In genomic region chr1:202593845-202594244, GRCh38 we compare ENCODE assay signal across 19 cellular contexts.
DNase-seq lines count a peak whose midpoint lies in the region; ATAC-seq and TF ChIP-seq lines count a peak whose summit lies in the region.
"Had no signal": no experiment of that assay in that cellular context is flagged by ENCODE, and none has a peak within 500 bp of the region (broad histone marks: within the 10 kb centered on the region; RNA-seq: fewer than 3 reads in every experiment).

No MANE protein-coding gene starts in this region.

- no TSS peak for BruUV-seq in Caco-2 (replicated peaks; lab: Mats Ljungman, UMichigan)

- no peak for DNase-seq in heart right ventricle
- no peak for DNase-seq in right atrium auricular region (ENCODE audit: low spot score)
- peak; percentile 73 for DNase-seq in astrocyte of the hippocampus (ENCODE audit: low read depth, low spot score)
- peak; percentile 66 for DNase-seq in kidney tubule cell (ENCODE audit: low spot score)
- no peak for DNase-seq in Caco-2
- no peak for DNase-seq in activated effector memory CD4-positive, alpha-beta T cell treated with Interleukin-2 at 50 U/mL for 16 hours
- no peak for DNase-seq in NCI-H345 (lab: John Stamatoyannopoulos, UW)
- DNase-seq in Kasumi-1 (lab: John Stamatoyannopoulos, UW): no peak
- DNase-seq: activated naive CD8-positive, alpha-beta T cell treated with anti-CD3 and anti-CD28 coated beads, Interleukin-2, amount 10 ng/mL, durations not matched to agents 7 days and 5 days; activated T-cell treated with anti-CD3 and anti-CD28 coated beads, Interleukin-2, amount 50 U/mL, for 1 hour; CD4-positive, CD25-positive, alpha-beta regulatory T cell; immature natural killer cell; KBM-7; NCI-H510A; right lobe of liver; testis had no signal

- no peak overlapping the region for H3K27ac Mint-ChIP-seq in Caco-2 (ENCODE audit: unreplicated experiment)
- H3K27ac Mint-ChIP-seq: activated naive CD8-positive, alpha-beta T cell treated with anti-CD3 and anti-CD28 coated beads, Interleukin-2, amount 10 ng/mL, durations not matched to agents 7 days and 5 days; CD4-positive, CD25-positive, alpha-beta regulatory T cell; immature natural killer cell; mesothelial cell of epicardium had no signal

- no peaks in the 10 kb centered on the region for H3K9me3 ChIP-seq in heart right ventricle
- no peaks in the 10 kb centered on the region for H3K9me3 ChIP-seq in right atrium auricular region
- H3K9me3 ChIP-seq in Caco-2: no peaks in the 10 kb centered on the region
- H3K9me3 ChIP-seq: right lobe of liver, testis had no signal

- intact Hi-C loops in heart right ventricle (cut with DNase I): loop anchor here in 7 of 10 donors (10.0 kb wide), 2 partner anchors 89 to 99 kb away; no protein-coding TSS in a partner anchor
- intact Hi-C loops in Caco-2 (cut with micrococcal nuclease; ENCODE audit: unreplicated experiment): no loop called here

- TF ChIP-seq CTCF in heart right ventricle (IDR thresholded peaks at IDR 0.05): no peak
- TF ChIP-seq CTCF in right atrium auricular region (IDR thresholded peaks at IDR 0.05): no peak
- no peak for TF ChIP-seq CTCF in Caco-2 (IDR thresholded peaks at IDR 0.05; ENCODE audit: insufficient read depth in 1 of 2, low read depth in 1 of 2, low read length in 1 of 2, severe bottlenecking in 1 of 2, unreplicated experiment in 1 of 2)

- 67 to 71% methylated on average over 4 of the region's 4 CpGs for WGBS in heart right ventricle, 2 donors

- no peaks in the 10 kb centered on the region for H3K27me3 Mint-ChIP-seq in Caco-2 (ENCODE audit: insufficient read depth, unreplicated experiment)
- H3K27me3 Mint-ChIP-seq: activated naive CD8-positive, alpha-beta T cell treated with anti-CD3 and anti-CD28 coated beads, Interleukin-2, amount 10 ng/mL, durations not matched to agents 7 days and 5 days; CD4-positive, CD25-positive, alpha-beta regulatory T cell; central memory CD8-positive, alpha-beta T cell had no signal

- H3K4me3 ChIP-seq in heart right ventricle: no peak overlapping the region
- H3K4me3 ChIP-seq in right atrium auricular region: no peak overlapping the region
- H3K4me3 ChIP-seq in Caco-2 (ENCODE audit: low read depth, low read length): no peak overlapping the region
- H3K4me3 ChIP-seq: right lobe of liver, SK-N-MC, testis had no signal

- CTCF ChIA-PET in Caco-2 (lab: Charles Lee): no interaction called here

- H3K27me3 ChIP-seq in heart right ventricle (peaks cover 0 to 55% (median 0%) of the 10 kb centered on the region in 7 donors), right atrium auricular region (no peaks in the 10 kb centered on the region), Caco-2 (replicated peaks; ENCODE audit: control insufficient read depth, insufficient read depth, low read length) (no peaks in the 10 kb centered on the region)
- H3K27me3 ChIP-seq: right lobe of liver, testis had no signal

- ATAC-seq in heart right ventricle: no peak
- ATAC-seq: right lobe of liver had no signal

- H3K27ac ChIP-seq in heart right ventricle (peak overlapping the region in 7 of 10 donors; percentile 36 to 96 (median 89)), right atrium auricular region (peak overlapping the region in 1 of 2 donors; percentile 97)
- H3K27ac ChIP-seq: right lobe of liver, SK-N-MC, testis had no signal

- H3K9me3 Mint-ChIP-seq in Caco-2 (ENCODE audit: unreplicated experiment): no peaks in the 10 kb centered on the region
- H3K9me3 Mint-ChIP-seq: activated naive CD8-positive, alpha-beta T cell treated with anti-CD3 and anti-CD28 coated beads, Interleukin-2, amount 10 ng/mL, durations not matched to agents 7 days and 5 days; CD4-positive, CD25-positive, alpha-beta regulatory T cell; central memory CD8-positive, alpha-beta T cell; immature natural killer cell; mesothelial cell of epicardium had no signal

- H3K4me1 ChIP-seq in heart right ventricle (peaks cover 20 to 56% (median 44%) of the 10 kb centered on the region in 9 donors), right atrium auricular region (peaks cover 0 to 35% of the 10 kb centered on the region in 2 donors), Caco-2 (peaks cover 12% of the 10 kb centered on the region)
- H3K4me1 ChIP-seq: right lobe of liver had no signal

- H3K36me3 ChIP-seq in heart right ventricle: peaks cover 0 to 23% (median 0%) of the 10 kb centered on the region in 9 donors
- H3K36me3 ChIP-seq in right atrium auricular region: peaks cover 6% of the 10 kb centered on the region
- no peaks in the 10 kb centered on the region for H3K36me3 ChIP-seq in Caco-2 (ENCODE audit: control insufficient read depth, insufficient read depth, low read length)
- H3K36me3 ChIP-seq: right lobe of liver had no signal

- POLR2A ChIA-PET in Caco-2 (lab: Charles Lee): interaction anchor here (0.6 kb wide), 1 partner anchor 400 kb away, joined by 3 read pairs; the partner anchor contains the start of gene LGR6

- H3K36me3 Mint-ChIP-seq in Caco-2 (ENCODE audit: insufficient read depth, unreplicated experiment): no peaks in the 10 kb centered on the region
- H3K36me3 Mint-ChIP-seq: activated naive CD8-positive, alpha-beta T cell treated with anti-CD3 and anti-CD28 coated beads, Interleukin-2, amount 10 ng/mL, durations not matched to agents 7 days and 5 days had no signal

- H3K4me3 Mint-ChIP-seq in Caco-2 (ENCODE audit: unreplicated experiment): no peak overlapping the region
- H3K4me3 Mint-ChIP-seq: activated naive CD8-positive, alpha-beta T cell treated with anti-CD3 and anti-CD28 coated beads, Interleukin-2, amount 10 ng/mL, durations not matched to agents 7 days and 5 days; CD4-positive, CD25-positive, alpha-beta regulatory T cell; central memory CD8-positive, alpha-beta T cell; immature natural killer cell; mesothelial cell of epicardium had no signal

- peaks cover under 1% of the 10 kb centered on the region for H3K4me1 Mint-ChIP-seq in Caco-2 (ENCODE audit: low read depth, unreplicated experiment)
- H3K4me1 Mint-ChIP-seq: activated naive CD8-positive, alpha-beta T cell treated with anti-CD3 and anti-CD28 coated beads, Interleukin-2, amount 10 ng/mL, durations not matched to agents 7 days and 5 days; central memory CD8-positive, alpha-beta T cell; immature natural killer cell had no signal

Comparison
In these comparisons a context has a peak if more than half of its experiments do, and no peak if none do; other contexts are left out.
1. DNase-seq: peak in astrocyte of the hippocampus (single experiment) and kidney tubule cell (single experiment); none in heart right ventricle (0 of 2), right atrium auricular region (single experiment), Caco-2 (0 of 2), activated effector memory CD4-positive, alpha-beta T cell treated with Interleukin-2 at 50 U/mL for 16 hours (single experiment), NCI-H345 (single experiment) and Kasumi-1 (0 of 2).